8 cellular contexts compared by ENCODE assay signal in genomic region chr6:46090115-46091079, GRCh38. TPM values are rescaled to one million over a fixed set of nuclear protein-coding genes. Genes with fewer than 3 reads are reported as not detected.
A peak's percentile ranks its signal among the peaks of the same experiment; 100 is the strongest.
DNase-seq lines count a peak whose midpoint lies in the region; ATAC-seq and TF ChIP-seq lines count a peak whose summit lies in the region.

No MANE protein-coding gene starts in this region.

- ATAC-seq in lower lobe of right lung (peak; percentile 85 to 87), HG03135 (IDR thresholded peaks at IDR 0.05; ENCODE audit: unreplicated experiment) (no peak)

- H3K9me3 ChIP-seq in lower lobe of right lung = peaks cover 11% of the 10 kb centered on the region

- TF ChIP-seq CTCF in lower lobe of right lung (IDR thresholded peaks at IDR 0.05) = peak; percentile 86

- no peaks in the 10 kb centered on the region for H3K36me3 ChIP-seq in lower lobe of right lung

- peak; percentile 72 for DNase-seq in D341Med (ENCODE audit: low spot score)
- DNase-seq in HCEC 1CT = peak; percentile 40
- peak; percentile 32 for DNase-seq in NCI-H460 (ENCODE audit: extremely low read depth, low read depth)
- peak; percentile 11 to 45 for DNase-seq in activated CD4-positive, alpha-beta T cell treated with anti-CD3 and anti-CD28 coated beads, Interleukin-2, amount 50 U/mL, for 24 hours (ENCODE audit: low read depth in 1 of 2, low spot score in 1 of 2)
- DNase-seq in dermis blood vessel endothelial cell = peak; percentile 70
- DNase-seq in lower lobe of right lung = peak; percentile 68
- peak; percentile 10 for DNase-seq in stimulated activated CD8-positive, alpha-beta memory T cell treated with anti-CD3 and anti-CD28 coated beads, Interleukin-12 subunit alpha, Interleukin-12 subunit beta, amount 100 ng/mL, for 4 hours (ENCODE audit: low read depth)

- intact Hi-C loops in lower lobe of right lung (cut with DNase I) = loop anchor here (10.0 kb wide), 1 partner anchor 324 kb away; no protein-coding TSS in a partner anchor

- H3K27me3 ChIP-seq in lower lobe of right lung (ENCODE audit: low read depth) = no peaks in the 10 kb centered on the region

- H3K4me1 ChIP-seq in lower lobe of right lung = peaks cover 10% of the 10 kb centered on the region

- no peak overlapping the region for H3K27ac ChIP-seq in lower lobe of right lung

- no peak overlapping the region for H3K4me3 ChIP-seq in lower lobe of right lung

RNA-seq across cellular contexts. Expression of gene ENPP4, which starts 39.4 kb away (rescaled TPM):
- total RNA-seq in NCI-H460 (2014; rRNA removed; shearing (Covaris generic)) = 7.3 and 8.2 TPM in 2 replicates
- 3.2 and 5.3 TPM in 2 replicates for polyA plus RNA-seq in NCI-H460 (2014; cell fraction: nucleus; rRNA removed)
- 4.9 and 6.9 TPM in 2 replicates for total RNA-seq in dermis blood vessel endothelial cell
- total RNA-seq in lower lobe of right lung = 33.2 TPM

Comparison
In these comparisons a context has a peak if more than half of its experiments do, and no peak if none do; other contexts are left out.
1. DNase-seq: peak in every context shown above with its lines; median percentile 72 in D341Med; 70 in dermis blood vessel endothelial cell; 68 in lower lobe of right lung; 40 in HCEC 1CT; 32 in NCI-H460; 28 in activated CD4-positive, alpha-beta T cell treated with anti-CD3 and anti-CD28 coated beads, Interleukin-2, amount 50 U/mL, for 24 hours; 10 in stimulated activated CD8-positive, alpha-beta memory T cell treated with anti-CD3 and anti-CD28 coated beads, Interleukin-12 subunit alpha, Interleukin-12 subunit beta, amount 100 ng/mL, for 4 hours.